Comparison of ENCODE assay signal across 9 cellular contexts in the genomic region with DNA sequence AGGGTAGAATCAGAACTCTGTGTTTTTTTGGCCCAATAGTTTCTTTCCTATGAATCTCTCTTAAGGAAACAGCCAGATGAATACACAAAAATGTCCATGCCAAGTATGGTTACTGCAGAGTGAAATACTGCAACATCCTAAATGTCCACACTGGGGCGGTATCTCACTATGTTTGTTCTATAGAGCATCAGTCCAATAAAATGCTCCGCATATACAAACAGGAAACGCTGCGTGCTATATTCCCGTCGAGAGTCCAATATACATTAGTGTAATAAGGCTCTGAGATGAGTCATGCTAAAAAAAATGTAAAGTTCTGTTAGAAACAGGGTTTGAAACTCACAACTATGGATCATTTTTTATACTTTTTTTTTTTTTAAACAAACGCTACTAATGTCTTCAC.
DNase-seq lines count a peak whose midpoint lies in the region; ATAC-seq, FAIRE-seq and TF ChIP-seq lines count a peak whose summit lies in the region.
"Had no signal": no experiment of that assay in that cellular context is flagged by ENCODE, and none has a peak within 500 bp of the region (broad histone marks: within the 10 kb centered on the region; RNA-seq: fewer than 3 reads in every experiment).

No MANE protein-coding gene starts in this region.

- TF ChIP-seq EP300 in K562 (IDR thresholded peaks at IDR 0.05; ENCODE audit: low read length) = no peak

- no peak overlapping the region for H3K4me2 ChIP-seq in K562 (ENCODE audit: insufficient read depth, low read length)

- peak; percentile 89 for FAIRE-seq in K562 (lab: Jason Lieb, UNC)
- no peak for FAIRE-seq in urothelium cell line (lab: Jason Lieb, UNC)

- H3K4me3 ChIP-seq in CD4-positive, CD25-positive, alpha-beta regulatory T cell (ENCODE audit: low read depth, low read length) = no peak overlapping the region
- H3K4me3 ChIP-seq in K562 = no peak overlapping the region
- no peak overlapping the region for H3K4me3 ChIP-seq in left lung

- 13% methylated on average over 7 of the region's 7 CpGs for WGBS in K562 (ENCODE audit: insufficient coverage, low coverage, missing lambda C conversion rate)

- H3K27me3 Mint-ChIP-seq in CD4-positive, CD25-positive, alpha-beta regulatory T cell = peaks cover 5% of the 10 kb centered on the region

- no peak for ATAC-seq in CD4-positive, CD25-positive, alpha-beta regulatory T cell (ENCODE audit: low read depth in 2 of 2)
- ATAC-seq in GM18502 (IDR thresholded peaks at IDR 0.05; ENCODE audit: poor library complexity, unreplicated experiment) (peak; percentile 93), HG03354 (IDR thresholded peaks at IDR 0.05; ENCODE audit: poor library complexity, severe bottlenecking, unreplicated experiment) (peak; percentile 91), K562 (peak; percentile 97), left lung (peak; percentile 69)

- TF ChIP-seq POLR2A in K562 (conservative IDR thresholded peaks at IDR 0.05) = no peak

- no peak overlapping the region for H3K4me3 Mint-ChIP-seq in CD4-positive, CD25-positive, alpha-beta regulatory T cell
- H3K4me3 Mint-ChIP-seq: T-helper 1 cell treated with Interleukin-12 subunit alpha and Interleukin-12 subunit beta and Interleukin-4 antibody, amounts not matched to agents 30 μg/mL and 1 μg/mL, for 36 hours had no signal

- H3K27me3 ChIP-seq in CD4-positive, CD25-positive, alpha-beta regulatory T cell (ENCODE audit: control insufficient read depth, insufficient read depth, low read length) = peaks cover 2% of the 10 kb centered on the region
- H3K27me3 ChIP-seq in K562 (ENCODE audit: control insufficient read depth in 2 of 2, insufficient read depth in 2 of 2, low read length in 2 of 2) (no peaks in the 10 kb centered on the region), left lung (peaks cover 0 to 5% of the 10 kb centered on the region in 2 donors)

- H3K4me1 ChIP-seq in CD4-positive, CD25-positive, alpha-beta regulatory T cell (ENCODE audit: control insufficient read depth, insufficient read depth, low read length, poor library complexity, severe bottlenecking) = no peaks in the 10 kb centered on the region
- H3K4me1 ChIP-seq in K562 (replicated peaks in 1 of 2; ENCODE audit: control insufficient read depth in 2 of 2, insufficient read depth in 2 of 2, low read length in 2 of 2) (no peaks in the 10 kb centered on the region; a peak in 1 of 5 replicates), left lung (no peaks in the 10 kb centered on the region)

- H3K4me1 Mint-ChIP-seq in CD4-positive, CD25-positive, alpha-beta regulatory T cell = no peaks in the 10 kb centered on the region

- intact Hi-C loops in K562 (cut with micrococcal nuclease) = loop anchor here (2.0 to 10.0 kb wide), 3 partner anchors 657 to 839 kb away; no protein-coding TSS in a partner anchor
- intact Hi-C loops in left lung (cut with DNase I) = no loop called here

- in situ Hi-C loops in K562 (cut with MboI) = loop anchor here (10.0 kb wide), 1 partner anchor 699 kb away; no protein-coding TSS in a partner anchor

- peak overlapping the region; percentile 67; the same call in 1 of the 2 replicates for H2AFZ ChIP-seq in K562 (ENCODE audit: low read depth, low read length)

- peak; percentile 77 to 84 for TF ChIP-seq RAD21 in K562 (CRISPR knock-in tag; conservative IDR thresholded peaks at IDR 0.05 in 1 of 2, IDR thresholded peaks at IDR 0.05 in 1 of 2)

- H3K9me3 Mint-ChIP-seq in CD4-positive, CD25-positive, alpha-beta regulatory T cell = no peaks in the 10 kb centered on the region
- H3K9me3 Mint-ChIP-seq: T-helper 1 cell treated with Interleukin-12 subunit alpha and Interleukin-12 subunit beta and Interleukin-4 antibody, amounts not matched to agents 30 μg/mL and 1 μg/mL, for 36 hours had no signal

- no TSS peak for BruUV-seq in K562 (replicated peaks; lab: Mats Ljungman, UMichigan)

- no peaks in the 10 kb centered on the region for H3K36me3 Mint-ChIP-seq in CD4-positive, CD25-positive, alpha-beta regulatory T cell

- CTCF ChIA-PET in K562 (lab: Yijun Ruan, JAX; ENCODE audit: low intra/inter-chr PET ratio) = interaction anchor here (0.6 to 2.1 kb wide), 3 partner anchors 23 to 702 kb away, joined by 3 to 13 read pairs (median 3); no protein-coding TSS in a partner anchor

- peak; percentile 50 to 74 (median 65); a peak in 5 of 6 replicates for TF ChIP-seq CTCF in K562 (IDR thresholded peaks at IDR 0.05 in 2 of 3, conservative IDR thresholded peaks at IDR 0.05 in 1 of 3; ENCODE audit: insufficient read depth in 2 of 3, low read depth in 1 of 3, low read length in 3 of 3)
- peak in 1 of 2 donors; percentile 21 for TF ChIP-seq CTCF in left lung (IDR thresholded peaks at IDR 0.05)

- H4K20me1 ChIP-seq in K562 (replicated peaks; ENCODE audit: control insufficient read depth, insufficient read depth, low read length) = no peaks in the 10 kb centered on the region

- peak in 2 of 3 donors; percentile 10 to 32 for DNase-seq in CD4-positive, CD25-positive, alpha-beta regulatory T cell
- DNase-seq in NOMO-1 treated with DMSO at 0.1 percent for 48 hours (lab: John Stamatoyannopoulos, UW; ENCODE audit: unreplicated experiment) (peak; percentile 36), K562 (ENCODE audit: extremely low read depth in 1 of 4, low spot score in 3 of 4) (peak; percentile 37 to 69 (median 44)), left lung (no peak), urothelium cell line (ENCODE audit: low spot score) (peak; percentile 7)
- no peak for DNase-seq in activated CD8-positive, alpha-beta memory T cell treated with anti-CD3 and anti-CD28 coated beads for 24 hours

- H3K79me2 ChIP-seq in K562 (ENCODE audit: control insufficient read depth, insufficient read depth, low read length) = no peaks in the 10 kb centered on the region

- H3K27ac Mint-ChIP-seq in CD4-positive, CD25-positive, alpha-beta regulatory T cell = no peak overlapping the region
- H3K27ac Mint-ChIP-seq: T-helper 1 cell treated with Interleukin-12 subunit alpha and Interleukin-12 subunit beta and Interleukin-4 antibody, amounts not matched to agents 30 μg/mL and 1 μg/mL, for 36 hours had no signal

- POLR2A ChIA-PET in K562 (lab: Yijun Ruan, JAX) = no interaction called here

- H3K27ac ChIP-seq in CD4-positive, CD25-positive, alpha-beta regulatory T cell (ENCODE audit: insufficient read depth, low read length, poor library complexity, severe bottlenecking) = no peak overlapping the region
- H3K27ac ChIP-seq in K562 (ENCODE audit: extremely low read depth, low read depth, low read length) = no peak overlapping the region
- H3K27ac ChIP-seq in left lung = no peak overlapping the region

- H3K9me3 ChIP-seq in CD4-positive, CD25-positive, alpha-beta regulatory T cell (ENCODE audit: control insufficient read depth in 2 of 2, low read length in 2 of 2) = no peaks in the 10 kb centered on the region
- H3K9me3 ChIP-seq in K562 (replicated peaks; ENCODE audit: control insufficient read depth, insufficient read depth, low read depth, low read length) (no peaks in the 10 kb centered on the region), left lung (no peaks in the 10 kb centered on the region)

- H3K9ac ChIP-seq in K562 (ENCODE audit: insufficient read depth in 1 of 2, low read depth in 2 of 2, low read length in 2 of 2) = no peak overlapping the region; a peak in 1 of 4 replicates

- no peaks in the 10 kb centered on the region for H3K9me1 ChIP-seq in K562 (ENCODE audit: control insufficient read depth, insufficient read depth, low read length)

- H3K36me3 ChIP-seq in CD4-positive, CD25-positive, alpha-beta regulatory T cell (ENCODE audit: control insufficient read depth, insufficient read depth, low read length) = no peaks in the 10 kb centered on the region
- H3K36me3 ChIP-seq in K562 (ENCODE audit: control insufficient read depth, insufficient read depth, low read length) (no peaks in the 10 kb centered on the region), left lung (no peaks in the 10 kb centered on the region)

TF ChIP-seq in K562, 482 proteins besides CTCF, POLR2A, EP300 and RAD21 (continues in another document):
- TF ChIP-seq PHF8 (IDR thresholded peaks at IDR 0.05; ENCODE audit: borderline replicate concordance, low read length) = no peak
- peak in 1 of 2 experiments; percentile 57; a peak in 1 of 4 replicates for TF ChIP-seq KDM1A (IDR thresholded peaks at IDR 0.05)
- TF ChIP-seq, protein P1, sequence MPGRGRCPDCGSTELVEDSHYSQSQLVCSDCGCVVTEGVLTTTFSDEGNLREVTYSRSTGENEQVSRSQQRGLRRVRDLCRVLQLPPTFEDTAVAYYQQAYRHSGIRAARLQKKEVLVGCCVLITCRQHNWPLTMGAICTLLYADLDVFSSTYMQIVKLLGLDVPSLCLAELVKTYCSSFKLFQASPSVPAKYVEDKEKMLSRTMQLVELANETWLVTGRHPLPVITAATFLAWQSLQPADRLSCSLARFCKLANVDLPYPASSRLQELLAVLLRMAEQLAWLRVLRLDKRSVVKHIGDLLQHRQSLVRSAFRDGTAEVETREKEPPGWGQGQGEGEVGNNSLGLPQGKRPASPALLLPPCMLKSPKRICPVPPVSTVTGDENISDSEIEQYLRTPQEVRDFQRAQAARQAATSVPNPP (IDR thresholded peaks at IDR 0.05; ENCODE audit: borderline replicate concordance, insufficient read depth, insufficient read length) = no peak
- TF ChIP-seq ARID2 (IDR thresholded peaks at IDR 0.05) = 0 out of 2 replicates have a peak, but pooled peaks have one; percentile 13
- 0 out of 4 replicates have a peak, but pooled peaks of 1 of the 2 experiments have one; percentile 15 for TF ChIP-seq SRF (CRISPR knock-in tag; IDR thresholded peaks at IDR 0.05)
- TF ChIP-seq, protein P2, sequence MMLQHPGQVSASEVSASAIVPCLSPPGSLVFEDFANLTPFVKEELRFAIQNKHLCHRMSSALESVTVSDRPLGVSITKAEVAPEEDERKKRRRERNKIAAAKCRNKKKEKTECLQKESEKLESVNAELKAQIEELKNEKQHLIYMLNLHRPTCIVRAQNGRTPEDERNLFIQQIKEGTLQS (IDR thresholded peaks at IDR 0.05) = peak; percentile 52
- TF ChIP-seq, protein P2 (CRISPR knock-in tag; conservative IDR thresholded peaks at IDR 0.05) = no peak
- TF ChIP-seq FOXK2 (conservative IDR thresholded peaks at IDR 0.05 in 1 of 2, IDR thresholded peaks at IDR 0.05 in 1 of 2; ENCODE audit: low read depth in 2 of 2) = peak in 1 of 2 experiments; percentile 25; a peak in 1 of 4 replicates

Comparison
In these comparisons a context has a peak if more than half of its experiments do, and no peak if none do; other contexts are left out.
1. ATAC-seq: peak in GM18502 (single experiment), HG03354 (single experiment), K562 (single experiment) and left lung (single experiment); none in CD4-positive, CD25-positive, alpha-beta regulatory T cell (0 of 2).
2. DNase-seq: peak in CD4-positive, CD25-positive, alpha-beta regulatory T cell (2 of 3), NOMO-1 treated with DMSO at 0.1 percent for 48 hours (single experiment), K562 (4 of 4) and urothelium cell line (single experiment); none in left lung (0 of 2) and activated CD8-positive, alpha-beta memory T cell treated with anti-CD3 and anti-CD28 coated beads for 24 hours (single experiment).